ENCODE assay signal across 21 cellular contexts in genomic region chr7:46613116-46613515, GRCh38.
"Had no signal": no experiment of that assay in that cellular context is flagged by ENCODE, and none has a peak within 500 bp of the region (broad histone marks: within the 10 kb centered on the region; RNA-seq: fewer than 3 reads in every experiment).

No MANE protein-coding gene starts in this region.

- H3K36me3 ChIP-seq: esophagus squamous epithelium, left ventricle myocardium inferior, lower lobe of right lung, neural progenitor cell, prostate gland, right atrium auricular region, stomach, thyroid gland, vagina had no signal

- DNase-seq: effector CD8-positive, alpha-beta T cell; endodermal cell; esophagus squamous epithelium; head of caudate nucleus; left colon; left ventricle myocardium inferior; lower lobe of right lung; nucleus accumbens; stimulated activated CD4-positive, alpha-beta T cell treated with anti-CD3 and anti-CD28 coated beads, Interleukin-2, amount 100 ng/mL, for 24 hours; stimulated activated CD4-positive, alpha-beta T cell treated with anti-CD3 and anti-CD28 coated beads, Interleukin-4, amount 100 ng/mL, for 24 hours; stimulated activated naive CD4-positive, alpha-beta T cell treated with Interleukin-2 at 50 U/mL for 16 hours; stomach; thyroid gland; trophoblast cell had no signal

- H3K27ac ChIP-seq: esophagus squamous epithelium, left ventricle myocardium inferior, lower lobe of right lung, neural progenitor cell, prostate gland, right atrium auricular region, thyroid gland, vagina had no signal

- FAIRE-seq: colon, frontal cortex, islet of Langerhans had no signal

- H2AFZ ChIP-seq: neural progenitor cell had no signal

- H3K9ac ChIP-seq: neural progenitor cell had no signal

- H3K9me3 ChIP-seq: esophagus squamous epithelium, left ventricle myocardium inferior, lower lobe of right lung, prostate gland, right atrium auricular region, stomach, thyroid gland, vagina had no signal

- H3K27me3 ChIP-seq: esophagus squamous epithelium, neural progenitor cell, right atrium auricular region, stomach, thyroid gland, vagina had no signal

- H3K4me1 ChIP-seq: esophagus squamous epithelium, neural progenitor cell, prostate gland, vagina had no signal

- H3K4me2 ChIP-seq: neural progenitor cell had no signal

- H3K4me3 ChIP-seq: esophagus squamous epithelium, left ventricle myocardium inferior, lower lobe of right lung, neural progenitor cell, prostate gland, right atrium auricular region, stomach, thyroid gland, vagina had no signal
